ENCODE assay signal across 27 cellular contexts in genomic region chr4:87950516-87950915, GRCh38. TPM values are rescaled to one million over a fixed set of nuclear protein-coding genes. Genes with fewer than 3 reads are reported as not detected.
DNase-seq lines count a peak whose midpoint lies in the region; ATAC-seq, FAIRE-seq and TF ChIP-seq lines count a peak whose summit lies in the region.
"Had no signal": no experiment of that assay in that cellular context is flagged by ENCODE, and none has a peak within 500 bp of the region (broad histone marks: within the 10 kb centered on the region; RNA-seq: fewer than 3 reads in every experiment).

No MANE protein-coding gene starts in this region.

- peak overlapping the region; percentile 84 for H3K27ac Mint-ChIP-seq in MCF 10A (ENCODE audit: low read depth, unreplicated experiment)
- no peak overlapping the region for H3K27ac Mint-ChIP-seq in stimulated activated effector memory CD8-positive, alpha-beta T cell treated with anti-CD3 and anti-CD28 coated beads, Interleukin-12 subunit alpha, Interleukin-12 subunit beta, amount 100 ng/mL, for 72 hours
- H3K27ac Mint-ChIP-seq: activated T-cell treated with anti-CD3 and anti-CD28 coated beads, Interleukin-2, amount 50 U/mL, for 72 hours; CD4-positive, alpha-beta T cell had no signal

- intact Hi-C loops in MCF 10A (cut with micrococcal nuclease), result no loop called here
- intact Hi-C loops in mammary epithelial cell (cut with micrococcal nuclease), result no loop called here

- H3K4me3 Mint-ChIP-seq in MCF 10A (ENCODE audit: unreplicated experiment), result peak overlapping the region; percentile 30
- H3K4me3 Mint-ChIP-seq in stimulated activated effector memory CD8-positive, alpha-beta T cell treated with anti-CD3 and anti-CD28 coated beads, Interleukin-12 subunit alpha, Interleukin-12 subunit beta, amount 100 ng/mL, for 72 hours, result no peak overlapping the region
- H3K4me3 Mint-ChIP-seq: activated T-cell treated with anti-CD3 and anti-CD28 coated beads, Interleukin-2, amount 50 U/mL, for 72 hours; brain; CD4-positive, alpha-beta T cell; naive B cell had no signal

- FAIRE-seq in keratinocyte (lab: Jason Lieb, UNC), result peak; percentile 52
- FAIRE-seq: small intestine had no signal

- H3K4me1 Mint-ChIP-seq in MCF 10A (ENCODE audit: insufficient read depth, unreplicated experiment), result peaks cover 18% of the 10 kb centered on the region
- H3K4me1 Mint-ChIP-seq in stimulated activated effector memory CD8-positive, alpha-beta T cell treated with anti-CD3 and anti-CD28 coated beads, Interleukin-12 subunit alpha, Interleukin-12 subunit beta, amount 100 ng/mL, for 72 hours, result no peaks in the 10 kb centered on the region
- H3K4me1 Mint-ChIP-seq: naive B cell had no signal

- H2AFZ ChIP-seq in mammary epithelial cell (ENCODE audit: low read depth, low read length), result no peak overlapping the region
- no peak overlapping the region for H2AFZ ChIP-seq in keratinocyte (ENCODE audit: control insufficient read depth, low read length)
- H2AFZ ChIP-seq: PC-9 had no signal

- DNase-seq in MCF 10A (ENCODE audit: unreplicated experiment) (peak; percentile 6), mammary epithelial cell (no peak), SK-N-MC (ENCODE audit: low read depth, low spot score) (no peak), keratinocyte (ENCODE audit: low read depth, low spot score) (no peak), renal cortical epithelial cell (ENCODE audit: low read depth) (peak; percentile 55), SKM-1 treated with dmso at 0.1 percent for 144 hours (lab: John Stamatoyannopoulos, UW; ENCODE audit: unreplicated experiment) (no peak)
- DNase-seq in stimulated activated effector memory CD8-positive, alpha-beta T cell treated with anti-CD3 and anti-CD28 coated beads, Interleukin-12 subunit alpha, Interleukin-12 subunit beta, amount 100 ng/mL, for 72 hours (ENCODE audit: low spot score in 2 of 2), result no peak
- DNase-seq: 8988T; activated CD4-positive, alpha-beta T cell treated with anti-CD3 and anti-CD28 coated beads, Interleukin-2, amount 50 U/mL, for 4 hours; activated CD4-positive, CD25-positive, alpha-beta regulatory T cell; activated naive CD4-positive, alpha-beta T cell treated with Interleukin-2 at 50 U/mL for 16 hours; activated T-cell treated with anti-CD3 and anti-CD28 coated beads, Interleukin-2, amount 50 U/mL, for 72 hours; AML-193; CD4-positive, alpha-beta T cell; Kasumi-1; naive B cell; NCI-H1694 treated with DMSO at 0.1 percent for 48 hours; NCI-H524 treated with DMSO at 0.1 percent for 48 hours; NK-92 treated with Interleukin-12 subunit alpha and Interleukin-12 subunit beta, amount 100 ng/mL, for 24 hours; retina; SHP77 treated with DMSO at 0.1 percent for 48 hours; small intestine; stimulated activated CD4-positive, alpha-beta T cell treated with anti-CD3 and anti-CD28 coated beads, Interleukin-2, amount 100 ng/mL, for 24 hours; transverse colon had no signal

- H3K79me2 ChIP-seq in mammary epithelial cell (ENCODE audit: insufficient read depth, low read length), result no peaks in the 10 kb centered on the region
- H3K79me2 ChIP-seq in keratinocyte (ENCODE audit: control insufficient read depth, insufficient read depth, low read length), result no peaks in the 10 kb centered on the region

- no peaks in the 10 kb centered on the region for H4K20me1 ChIP-seq in mammary epithelial cell (ENCODE audit: insufficient read depth, low read length)
- no peaks in the 10 kb centered on the region for H4K20me1 ChIP-seq in keratinocyte (ENCODE audit: control insufficient read depth, extremely low read depth, insufficient read depth, low read length)

- no peak overlapping the region for H3K4me3 ChIP-seq in mammary epithelial cell (replicated peaks in 1 of 3; ENCODE audit: insufficient read depth in 1 of 3, low read depth in 2 of 3, low read length in 3 of 3)
- H3K4me3 ChIP-seq in SK-N-MC, result 0 out of 2 replicates have a peak overlapping the region, but pooled peaks have one; percentile 36
- no peak overlapping the region for H3K4me3 ChIP-seq in keratinocyte (ENCODE audit: control insufficient read depth in 2 of 3, extremely low read depth in 1 of 3, insufficient read depth in 2 of 3, low read depth in 1 of 3, low read length in 3 of 3)
- H3K4me3 ChIP-seq: PC-9, transverse colon had no signal

- no peaks in the 10 kb centered on the region for H3K9me1 ChIP-seq in keratinocyte (ENCODE audit: control insufficient read depth, extremely low read depth, insufficient read depth, low read length)

- H3K4me2 ChIP-seq in mammary epithelial cell (ENCODE audit: insufficient read depth, low read depth, low read length) (no peak overlapping the region), keratinocyte (ENCODE audit: control insufficient read depth, extremely low read depth, insufficient read depth, low read depth, low read length) (no peak overlapping the region)
- H3K4me2 ChIP-seq: PC-9 had no signal

- ATAC-seq in GM18498 (IDR thresholded peaks at IDR 0.05; ENCODE audit: unreplicated experiment), result no peak
- no peak for ATAC-seq in stimulated activated effector memory CD8-positive, alpha-beta T cell treated with anti-CD3 and anti-CD28 coated beads, Interleukin-12 subunit alpha, Interleukin-12 subunit beta, amount 100 ng/mL, for 72 hours
- ATAC-seq: activated T-cell treated with anti-CD3 and anti-CD28 coated beads, Interleukin-2, amount 50 U/mL, for 72 hours had no signal

- in situ Hi-C loops in mammary epithelial cell (cut with MboI; ENCODE audit: low sequenced_read_pairs in 2 of 2), result loop anchor here in 1 of 2 donors (25.0 kb wide), 1 partner anchor 263 kb away; no protein-coding TSS in a partner anchor

- H3K27ac ChIP-seq in mammary epithelial cell (ENCODE audit: insufficient read depth, low read depth, low read length) (no peak overlapping the region), SK-N-MC (no peak overlapping the region), keratinocyte (ENCODE audit: control insufficient read depth, insufficient read depth, low read length) (no peak overlapping the region)
- H3K27ac ChIP-seq: PC-9, transverse colon had no signal

- no peak for TF ChIP-seq CTCF in MCF 10A (IDR thresholded peaks at IDR 0.05; ENCODE audit: unreplicated experiment)
- no peak for TF ChIP-seq CTCF in mammary epithelial cell (conservative IDR thresholded peaks at IDR 0.05 in 1 of 2, IDR thresholded peaks at IDR 0.05 in 1 of 2; ENCODE audit: extremely low read depth in 1 of 2, insufficient read depth in 1 of 2, low read depth in 1 of 2, low read length in 2 of 2)
- no peak for TF ChIP-seq CTCF in keratinocyte (optimal IDR thresholded peaks at IDR 0.05 in 1 of 3, IDR thresholded peaks at IDR 0.05 in 1 of 3, conservative IDR thresholded peaks at IDR 0.05 in 1 of 3; ENCODE audit: extremely low read depth in 1 of 3, insufficient read depth in 2 of 3, low read length in 3 of 3)

- dilution Hi-C loops in mammary epithelial cell (cut with HindIII; ENCODE audit: low sequenced_read_pairs) (no loop called here), keratinocyte (cut with MboI; ENCODE audit: extremely low pct_ligation_motif_present, low sequenced_read_pairs) (loop anchor here (25.0 kb wide), 1 partner anchor 88 kb away; no protein-coding TSS in a partner anchor)

- no peaks in the 10 kb centered on the region for H3K36me3 Mint-ChIP-seq in MCF 10A (ENCODE audit: insufficient read depth, unreplicated experiment)
- H3K36me3 Mint-ChIP-seq in stimulated activated effector memory CD8-positive, alpha-beta T cell treated with anti-CD3 and anti-CD28 coated beads, Interleukin-12 subunit alpha, Interleukin-12 subunit beta, amount 100 ng/mL, for 72 hours, result no peaks in the 10 kb centered on the region
- H3K36me3 Mint-ChIP-seq: brain, naive B cell had no signal

- BruUV-seq in MCF 10A (replicated peaks; lab: Mats Ljungman, UMichigan) (no TSS peak), mammary epithelial cell (replicated peaks; lab: Mats Ljungman, UMichigan) (no TSS peak)

- H3K36me3 ChIP-seq in mammary epithelial cell (ENCODE audit: insufficient read depth, low read length) (no peaks in the 10 kb centered on the region), SK-N-MC (ENCODE audit: insufficient read depth, low read length) (no peaks in the 10 kb centered on the region), keratinocyte (ENCODE audit: control insufficient read depth in 2 of 2, extremely low read depth in 1 of 2, insufficient read depth in 2 of 2, low read length in 2 of 2) (no peaks in the 10 kb centered on the region)
- H3K36me3 ChIP-seq: transverse colon had no signal

- CTCF ChIA-PET in MCF 10A (lab: Yijun Ruan, JAX), result interaction anchor here (0.6 kb wide), 1 partner anchor 396 kb away, joined by 4 read pairs; no protein-coding TSS in a partner anchor
- CTCF ChIA-PET in mammary epithelial cell (lab: Charles Lee; ENCODE audit: low non-redundant PET), result no interaction called here

- H3K9me3 ChIP-seq in mammary epithelial cell (replicated peaks; ENCODE audit: insufficient read depth, low read length) (no peaks in the 10 kb centered on the region), SK-N-MC (ENCODE audit: low read depth, low read length) (no peaks in the 10 kb centered on the region), keratinocyte (ENCODE audit: control insufficient read depth, low read depth, low read length) (no peaks in the 10 kb centered on the region)
- H3K9me3 ChIP-seq: transverse colon had no signal

- H3K4me1 ChIP-seq in mammary epithelial cell (ENCODE audit: insufficient read depth, low read length) (peaks cover 12% of the 10 kb centered on the region), keratinocyte (ENCODE audit: control insufficient read depth, extremely low read depth, insufficient read depth, low read length) (no peaks in the 10 kb centered on the region)

- H3K9ac ChIP-seq in mammary epithelial cell (ENCODE audit: insufficient read depth, low read length) (no peak overlapping the region), SK-N-MC (ENCODE audit: insufficient read length) (no peak overlapping the region), keratinocyte (ENCODE audit: control insufficient read depth, extremely low read depth, insufficient read depth, low read length) (no peak overlapping the region)

- no peaks in the 10 kb centered on the region for H3K27me3 Mint-ChIP-seq in MCF 10A (ENCODE audit: insufficient read depth, unreplicated experiment)
- H3K27me3 Mint-ChIP-seq: brain, naive B cell had no signal

- POLR2A ChIA-PET in MCF 10A (lab: Yijun Ruan, JAX), result interaction anchor here (1.5 kb wide), 1 partner anchor 22 kb away, joined by 3 read pairs; no protein-coding TSS in a partner anchor

- no peaks in the 10 kb centered on the region for H3K27me3 ChIP-seq in mammary epithelial cell (ENCODE audit: insufficient read depth, low read length)
- no peaks in the 10 kb centered on the region for H3K27me3 ChIP-seq in keratinocyte (ENCODE audit: control insufficient read depth, extremely low read depth, insufficient read depth, low read length)
- H3K27me3 ChIP-seq: transverse colon had no signal

- no peaks in the 10 kb centered on the region for H3K9me3 Mint-ChIP-seq in MCF 10A (ENCODE audit: unreplicated experiment)
- H3K9me3 Mint-ChIP-seq in stimulated activated effector memory CD8-positive, alpha-beta T cell treated with anti-CD3 and anti-CD28 coated beads, Interleukin-12 subunit alpha, Interleukin-12 subunit beta, amount 100 ng/mL, for 72 hours, result no peaks in the 10 kb centered on the region
- H3K9me3 Mint-ChIP-seq: activated T-cell treated with anti-CD3 and anti-CD28 coated beads, Interleukin-2, amount 50 U/mL, for 72 hours; CD4-positive, alpha-beta T cell; naive B cell had no signal

RNA-seq across cellular contexts. Expression of gene SPP1, which starts 25.0 kb away (rescaled TPM):
- total RNA-seq in MCF 10A (2022), result not detected in 2 replicates
- 100 to 1,000 TPM in 1 of 2 donors, 1 to 10 TPM in 1; 1.3 to 157 TPM for total RNA-seq in mammary epithelial cell
- 1.3 TPM for polyA plus RNA-seq in mammary epithelial cell
- not detected for polyA minus RNA-seq in mammary epithelial cell
- polyA plus RNA-seq in keratinocyte, result 0.84 to 1.4 TPM (median 0.94 TPM) in 3 replicates
- polyA plus RNA-seq in keratinocyte (2011; ENCODE audit: low read depth), result not detected
- 0.29 and 0.49 TPM in 2 replicates for polyA plus RNA-seq in keratinocyte (2011; cell fraction: cytosol; rRNA removed)
- 1.4 and 1.7 TPM in 2 replicates for polyA plus RNA-seq in keratinocyte (2011; cell fraction: nucleus; rRNA removed)
- 0.71 TPM in 1 of 2 replicates, not detected in the other for polyA plus RNA-seq in keratinocyte (2012; ENCODE audit: low replicate concordance)
- 1.5 to 4.1 TPM in 2 of 3 replicates, not detected in the other for polyA minus RNA-seq in keratinocyte
- polyA minus RNA-seq in keratinocyte (2011; cell fraction: cytosol; rRNA and poly(A)+ RNA removed), result not detected
- 0.53 and 1.2 TPM in 2 replicates for polyA minus RNA-seq in keratinocyte (2011; cell fraction: nucleus; rRNA and poly(A)+ RNA removed)
- 723 and 3,280 TPM in 2 replicates for total RNA-seq in renal cortical epithelial cell
- total RNA-seq: CD4-positive, alpha-beta T cell had no signal

RNA-seq across cellular contexts. Expression of gene PKD2, which starts 56.9 kb away (rescaled TPM):
- total RNA-seq in MCF 10A (2022) (29.5 and 36.6 TPM in 2 replicates), mammary epithelial cell (10 to 100 TPM; 28.8 to 49.5 TPM), renal cortical epithelial cell (29.2 and 189 TPM in 2 replicates)
- polyA plus RNA-seq in mammary epithelial cell (13.3 TPM), keratinocyte (13.1 to 21.5 TPM (median 18.5 TPM) in 3 replicates)
- polyA minus RNA-seq in mammary epithelial cell (30.9 TPM), keratinocyte (11.3 to 31.3 TPM (median 29.9 TPM) in 3 replicates)
- 12.9 TPM for polyA plus RNA-seq in keratinocyte (2011; ENCODE audit: low read depth)
- 8.1 and 8.9 TPM in 2 replicates for polyA plus RNA-seq in keratinocyte (2011; cell fraction: cytosol; rRNA removed)
- 44.5 and 54.1 TPM in 2 replicates for polyA plus RNA-seq in keratinocyte (2011; cell fraction: nucleus; rRNA removed)
- 4.6 and 14.9 TPM in 2 replicates for polyA plus RNA-seq in keratinocyte (2012; ENCODE audit: low replicate concordance)
- polyA minus RNA-seq in keratinocyte (2011; cell fraction: cytosol; rRNA and poly(A)+ RNA removed), result 10.2 TPM
- polyA minus RNA-seq in keratinocyte (2011; cell fraction: nucleus; rRNA and poly(A)+ RNA removed), result 29.5 and 57.6 TPM in 2 replicates

Comparison
In these comparisons a context has a peak if more than half of its experiments do, and no peak if none do; other contexts are left out.
1. DNase-seq: peak in MCF 10A (single experiment) and renal cortical epithelial cell (single experiment); none in mammary epithelial cell (single experiment), SK-N-MC (single experiment), keratinocyte (single experiment), stimulated activated effector memory CD8-positive, alpha-beta T cell treated with anti-CD3 and anti-CD28 coated beads, Interleukin-12 subunit alpha, Interleukin-12 subunit beta, amount 100 ng/mL, for 72 hours (0 of 2) and SKM-1 treated with dmso at 0.1 percent for 144 hours (single experiment).